ENCODE assay signal across 28 cellular contexts in the genomic region with DNA sequence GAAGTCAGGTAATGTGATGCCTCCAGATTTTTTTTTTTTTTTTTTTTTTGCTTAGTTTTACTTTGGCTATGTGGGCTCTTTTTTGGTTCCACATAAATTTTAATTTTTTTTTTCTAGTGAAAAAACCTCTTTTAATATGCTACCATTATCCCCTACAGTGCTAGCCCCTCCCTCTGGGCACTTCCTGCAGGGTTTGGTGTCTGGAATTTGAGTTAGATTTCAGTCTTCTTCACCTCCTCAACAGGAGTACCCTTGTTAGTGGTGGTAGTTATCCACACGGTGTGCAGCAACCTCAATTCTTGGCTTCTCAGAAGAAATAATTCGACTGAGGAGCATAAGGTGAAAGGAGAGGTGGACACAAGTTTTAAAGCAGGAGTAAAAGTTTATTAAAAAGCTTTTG.
"Had no signal": no experiment of that assay in that cellular context is flagged by ENCODE, and none has a peak within 500 bp of the region (broad histone marks: within the 10 kb centered on the region; RNA-seq: fewer than 3 reads in every experiment).

No MANE protein-coding gene starts in this region.

- H3K27me3 ChIP-seq: stomach, suprapubic skin, testis, thyroid gland, tibial artery, tibial nerve, transverse colon, upper lobe of left lung, upper lobe of right lung, uterus, vagina had no signal

- H3K36me3 ChIP-seq: stomach, suprapubic skin, thoracic aorta, thyroid gland, tibial artery, tibial nerve, transverse colon, upper lobe of left lung, upper lobe of right lung, uterus, vagina had no signal

- H3K4me1 Mint-ChIP-seq: stimulated activated effector memory CD8-positive, alpha-beta T cell treated with anti-CD3 and anti-CD28 coated beads, Interleukin-12 subunit alpha, Interleukin-12 subunit beta, amount 100 ng/mL, for 72 hours; stimulated activated memory B cell treated with anti-CD40 and anti-IgM and Interleukin-4, amounts not matched to agents 10 μg/mL and 1 μg/mL and 100 μg/mL, for 72 hours; stimulated activated naive B cell treated with anti-CD40 and anti-IgM and Interleukin-4, amounts not matched to agents 10 μg/mL and 1 μg/mL and 100 μg/mL, for 72 hours; stimulated activated naive CD8-positive, alpha-beta T cell treated with anti-CD3 and anti-CD28 coated beads, Interleukin-15, amount 100 ng/mL, for 72 hours had no signal

- H3K4me3 ChIP-seq: stomach, suprapubic skin, testis, thoracic aorta, thyroid gland, tibial artery, tibial nerve, transverse colon, upper lobe of left lung, upper lobe of right lung, uterus, vagina had no signal

- H3K9me3 Mint-ChIP-seq: stimulated activated effector memory CD8-positive, alpha-beta T cell treated with anti-CD3 and anti-CD28 coated beads, Interleukin-12 subunit alpha, Interleukin-12 subunit beta, amount 100 ng/mL, for 72 hours; stimulated activated memory B cell treated with anti-CD40 and anti-IgM and Interleukin-4, amounts not matched to agents 10 μg/mL and 1 μg/mL and 100 μg/mL, for 72 hours; stimulated activated naive B cell treated with anti-CD40 and anti-IgM and Interleukin-4, amounts not matched to agents 10 μg/mL and 1 μg/mL and 100 μg/mL, for 72 hours; stimulated activated naive CD8-positive, alpha-beta T cell treated with anti-CD3 and anti-CD28 coated beads, Interleukin-15, amount 100 ng/mL, for 72 hours; stimulated activated naive CD8-positive, alpha-beta T cell treated with anti-CD3 and anti-CD28 coated beads, Interleukin-15, Interleukin-2, amounts not matched to agents 100 ng/mL and 50 ng/mL, for 24 hours; type B pancreatic cell had no signal

- H3K27me3 Mint-ChIP-seq: type B pancreatic cell had no signal

- DNase-seq: stimulated activated CD4-positive, alpha-beta T cell treated with anti-CD3 and anti-CD28 coated beads, Interleukin-2, amount 100 ng/mL, for 48 hours; stimulated activated CD4-positive, alpha-beta T cell treated with anti-CD3 and anti-CD28 coated beads, Interleukin-4, amount 100 ng/mL, for 1 hour; stimulated activated CD4-positive, alpha-beta T cell treated with anti-CD3 and anti-CD28 coated beads, Interleukin-4, amount 100 ng/mL, for 24 hours; stimulated activated CD4-positive, alpha-beta T cell treated with anti-CD3 and anti-CD28 coated beads, Interleukin-4, amount 100 ng/mL, for 4 hours; stimulated activated CD8-positive, alpha-beta memory T cell treated with anti-CD3 and anti-CD28 coated beads, Interleukin-4, amount 100 ng/mL, for 48 hours; stimulated activated naive B cell treated with anti-CD40 and anti-IgM and Interleukin-4, amounts not matched to agents 10 μg/mL and 1 μg/mL and 100 μg/mL, for 72 hours; stimulated activated naive CD4-positive, alpha-beta T cell; stimulated activated naive CD4-positive, alpha-beta T cell treated with Interleukin-2 at 50 U/mL for 16 hours; stimulated activated naive CD8-positive, alpha-beta T cell treated with anti-CD3 and anti-CD28 coated beads, Interleukin-15, amount 100 ng/mL, for 72 hours; stimulated activated naive CD8-positive, alpha-beta T cell treated with anti-CD3 and anti-CD28 coated beads, Interleukin-15, Interleukin-2, amounts not matched to agents 100 U/mL and 50 U/mL, for 24 hours; stomach; substantia nigra; testis; thyroid gland; tibial artery; transverse colon; trophoblast cell; upper lobe of right lung; uterus had no signal

- H3K4me3 Mint-ChIP-seq: stimulated activated effector memory CD8-positive, alpha-beta T cell treated with anti-CD3 and anti-CD28 coated beads, Interleukin-12 subunit alpha, Interleukin-12 subunit beta, amount 100 ng/mL, for 72 hours; stimulated activated memory B cell treated with anti-CD40 and anti-IgM and Interleukin-4, amounts not matched to agents 10 μg/mL and 1 μg/mL and 100 μg/mL, for 72 hours; stimulated activated naive B cell treated with anti-CD40 and anti-IgM and Interleukin-4, amounts not matched to agents 10 μg/mL and 1 μg/mL and 100 μg/mL, for 72 hours; stimulated activated naive CD8-positive, alpha-beta T cell treated with anti-CD3 and anti-CD28 coated beads, Interleukin-15, amount 100 ng/mL, for 72 hours; stimulated activated naive CD8-positive, alpha-beta T cell treated with anti-CD3 and anti-CD28 coated beads, Interleukin-15, Interleukin-2, amounts not matched to agents 100 ng/mL and 50 ng/mL, for 24 hours; type B pancreatic cell had no signal

- H3K4me1 ChIP-seq: stomach, suprapubic skin, testis, thyroid gland, tibial nerve, transverse colon, upper lobe of left lung, upper lobe of right lung, uterus, vagina had no signal

- H3K36me3 Mint-ChIP-seq: stimulated activated effector memory CD8-positive, alpha-beta T cell treated with anti-CD3 and anti-CD28 coated beads, Interleukin-12 subunit alpha, Interleukin-12 subunit beta, amount 100 ng/mL, for 72 hours; stimulated activated memory B cell treated with anti-CD40 and anti-IgM and Interleukin-4, amounts not matched to agents 10 μg/mL and 1 μg/mL and 100 μg/mL, for 72 hours; stimulated activated naive B cell treated with anti-CD40 and anti-IgM and Interleukin-4, amounts not matched to agents 10 μg/mL and 1 μg/mL and 100 μg/mL, for 72 hours; type B pancreatic cell had no signal

- H3K27ac Mint-ChIP-seq: stimulated activated effector memory CD8-positive, alpha-beta T cell treated with anti-CD3 and anti-CD28 coated beads, Interleukin-12 subunit alpha, Interleukin-12 subunit beta, amount 100 ng/mL, for 72 hours; stimulated activated memory B cell treated with anti-CD40 and anti-IgM and Interleukin-4, amounts not matched to agents 10 μg/mL and 1 μg/mL and 100 μg/mL, for 72 hours; stimulated activated naive B cell treated with anti-CD40 and anti-IgM and Interleukin-4, amounts not matched to agents 10 μg/mL and 1 μg/mL and 100 μg/mL, for 72 hours; stimulated activated naive CD8-positive, alpha-beta T cell treated with anti-CD3 and anti-CD28 coated beads, Interleukin-15, amount 100 ng/mL, for 72 hours; stimulated activated naive CD8-positive, alpha-beta T cell treated with anti-CD3 and anti-CD28 coated beads, Interleukin-15, Interleukin-2, amounts not matched to agents 100 ng/mL and 50 ng/mL, for 24 hours; type B pancreatic cell had no signal

- H3K9me3 ChIP-seq: stomach, suprapubic skin, testis, thoracic aorta, thyroid gland, tibial artery, tibial nerve, transverse colon, upper lobe of left lung, upper lobe of right lung, uterus, vagina had no signal

- H3K27ac ChIP-seq: stomach, suprapubic skin, testis, thoracic aorta, thyroid gland, tibial artery, tibial nerve, transverse colon, upper lobe of left lung, upper lobe of right lung, uterus, vagina had no signal

- ATAC-seq: stimulated activated naive B cell treated with anti-CD40 and anti-IgM and Interleukin-4, amounts not matched to agents 10 μg/mL and 1 μg/mL and 100 μg/mL, for 72 hours; stimulated activated naive CD8-positive, alpha-beta T cell treated with anti-CD3 and anti-CD28 coated beads, Interleukin-15, amount 100 ng/mL, for 72 hours; stimulated activated naive CD8-positive, alpha-beta T cell treated with anti-CD3 and anti-CD28 coated beads, Interleukin-15, Interleukin-2, amounts not matched to agents 100 U/mL and 50 U/mL, for 24 hours; upper lobe of right lung had no signal
